ENCODE assay signal across 8 cellular contexts in genomic region chr1:168636642-168637111, GRCh38.
DNase-seq lines count a peak whose midpoint lies in the region; ATAC-seq and TF ChIP-seq lines count a peak whose summit lies in the region.

No MANE protein-coding gene starts in this region.

- no peaks in the 10 kb centered on the region for H3K9me3 Mint-ChIP-seq in activated T-helper 1 cell treated with anti-CD3 and anti-CD28 coated beads, Interleukin-12 subunit alpha, Interleukin-12 subunit beta, Interleukin-2, Interleukin-4 antibody, amounts not matched to agents 30 ng/mL and 10 ng/mL and 1 ng/mL, durations not matched to agents 14 hours and 24 hours and 36 hours
- H3K9me3 Mint-ChIP-seq in activated CD8-positive, alpha-beta T cell treated with anti-CD3 and anti-CD28 coated beads for 36 hours = no peaks in the 10 kb centered on the region

- peak overlapping the region; percentile 61 to 67 for H3K27ac ChIP-seq in ascending aorta
- peak overlapping the region in 9 of 10 donors; percentile 10 to 66 (median 45) for H3K27ac ChIP-seq in heart right ventricle

- no peak overlapping the region for H3K27ac Mint-ChIP-seq in activated T-helper 1 cell treated with anti-CD3 and anti-CD28 coated beads, Interleukin-12 subunit alpha, Interleukin-12 subunit beta, Interleukin-2, Interleukin-4 antibody, amounts not matched to agents 30 ng/mL and 10 ng/mL and 1 ng/mL, durations not matched to agents 14 hours and 24 hours and 36 hours
- H3K27ac Mint-ChIP-seq in activated CD8-positive, alpha-beta T cell treated with anti-CD3 and anti-CD28 coated beads for 36 hours = no peak overlapping the region

- no peak for TF ChIP-seq CTCF in ascending aorta (IDR thresholded peaks at IDR 0.05)
- no peak for TF ChIP-seq CTCF in heart right ventricle (IDR thresholded peaks at IDR 0.05)
- TF ChIP-seq CTCF in retinal pigment epithelial cell (conservative IDR thresholded peaks at IDR 0.05; ENCODE audit: low read depth, low read length) = no peak
- no peak for TF ChIP-seq CTCF in activated CD8-positive, alpha-beta T cell treated with anti-CD3 and anti-CD28 coated beads for 36 hours (IDR thresholded peaks at IDR 0.05)

- 8 to 26% methylated on average over 1 of the region's 1 CpG for WGBS in heart right ventricle, 2 donors

- peak; percentile 75 to 98 (median 96) for ATAC-seq in heart right ventricle
- ATAC-seq in activated CD8-positive, alpha-beta T cell treated with anti-CD3 and anti-CD28 coated beads for 36 hours = no peak

- DNase-seq in GM04503 (ENCODE audit: low read depth) (peak; percentile 53), ascending aorta (ENCODE audit: low spot score in 2 of 2) (peak in 1 of 2 donors; percentile 79), heart right ventricle (peak in 1 of 2 donors; percentile 31), retinal pigment epithelial cell (ENCODE audit: low read depth) (peak; percentile 71), activated T-cell treated with anti-CD3 and anti-CD28 coated beads for 4 hours (no peak)
- DNase-seq in activated T-helper 1 cell treated with anti-CD3 and anti-CD28 coated beads, Interleukin-12 subunit alpha, Interleukin-12 subunit beta, Interleukin-2, Interleukin-4 antibody, amounts not matched to agents 30 ng/mL and 10 ng/mL and 1 ng/mL, durations not matched to agents 14 hours and 24 hours and 36 hours (ENCODE audit: low spot score) = no peak
- no peak for DNase-seq in activated CD4-positive, alpha-beta T cell treated with anti-CD3 and anti-CD28 coated beads, Interleukin-2, amount 50 U/mL, for 48 hours
- no peak for DNase-seq in activated CD8-positive, alpha-beta T cell treated with anti-CD3 and anti-CD28 coated beads for 36 hours

- POLR2A ChIA-PET in activated CD8-positive, alpha-beta T cell treated with anti-CD3 and anti-CD28 coated beads for 36 hours (lab: Charles Lee) = no interaction called here

- no peaks in the 10 kb centered on the region for H3K27me3 ChIP-seq in ascending aorta
- no peaks in the 10 kb centered on the region for H3K27me3 ChIP-seq in heart right ventricle

- H3K4me3 ChIP-seq in ascending aorta = no peak overlapping the region
- H3K4me3 ChIP-seq in heart right ventricle = no peak overlapping the region
- no peak overlapping the region for H3K4me3 ChIP-seq in retinal pigment epithelial cell (ENCODE audit: low read length)

- intact Hi-C loops in ascending aorta (cut with DNase I) = loop anchor here (1.0 to 5.0 kb wide), 3 partner anchors 27 to 256 kb away; no protein-coding TSS in a partner anchor
- intact Hi-C loops in heart right ventricle (cut with DNase I) = loop anchor here in 4 of 10 donors (5.0 to 10.0 kb wide), 5 partner anchors 81 to 498 kb away; partner anchors contain the start of gene ATP1B1 (in 3 of the 4)
- intact Hi-C loops in activated T-helper 1 cell treated with anti-CD3 and anti-CD28 coated beads, Interleukin-12 subunit alpha, Interleukin-12 subunit beta, Interleukin-2, Interleukin-4 antibody, amounts not matched to agents 30 ng/mL and 10 ng/mL and 1 ng/mL, durations not matched to agents 14 hours and 24 hours and 36 hours (cut with micrococcal nuclease) = no loop called here
- intact Hi-C loops in activated CD8-positive, alpha-beta T cell treated with anti-CD3 and anti-CD28 coated beads for 36 hours (cut with micrococcal nuclease) = no loop called here

- H3K9me3 ChIP-seq in ascending aorta (no peaks in the 10 kb centered on the region), heart right ventricle (no peaks in the 10 kb centered on the region)

- no peaks in the 10 kb centered on the region for H3K36me3 Mint-ChIP-seq in activated T-helper 1 cell treated with anti-CD3 and anti-CD28 coated beads, Interleukin-12 subunit alpha, Interleukin-12 subunit beta, Interleukin-2, Interleukin-4 antibody, amounts not matched to agents 30 ng/mL and 10 ng/mL and 1 ng/mL, durations not matched to agents 14 hours and 24 hours and 36 hours (ENCODE audit: low read depth)
- H3K36me3 Mint-ChIP-seq in activated CD8-positive, alpha-beta T cell treated with anti-CD3 and anti-CD28 coated beads for 36 hours (ENCODE audit: low read depth) = no peaks in the 10 kb centered on the region

- H3K4me1 ChIP-seq in ascending aorta (peaks cover 0 to 12% of the 10 kb centered on the region in 2 donors), heart right ventricle (peaks cover 0 to 14% (median 0%) of the 10 kb centered on the region in 9 donors)

- H3K36me3 ChIP-seq in ascending aorta (no peaks in the 10 kb centered on the region), heart right ventricle (no peaks in the 10 kb centered on the region)

- H3K4me1 Mint-ChIP-seq in activated T-helper 1 cell treated with anti-CD3 and anti-CD28 coated beads, Interleukin-12 subunit alpha, Interleukin-12 subunit beta, Interleukin-2, Interleukin-4 antibody, amounts not matched to agents 30 ng/mL and 10 ng/mL and 1 ng/mL, durations not matched to agents 14 hours and 24 hours and 36 hours (ENCODE audit: low read depth) = no peaks in the 10 kb centered on the region
- H3K4me1 Mint-ChIP-seq in activated CD8-positive, alpha-beta T cell treated with anti-CD3 and anti-CD28 coated beads for 36 hours (ENCODE audit: low read depth) = no peaks in the 10 kb centered on the region

- CTCF ChIA-PET in activated CD8-positive, alpha-beta T cell treated with anti-CD3 and anti-CD28 coated beads for 36 hours (lab: Charles Lee) = interaction anchor here (0.7 to 1.8 kb wide), 6 partner anchors 18 to 701 kb away, joined by 3 to 7 read pairs (median 3); no protein-coding TSS in a partner anchor

- no peak overlapping the region for H3K4me3 Mint-ChIP-seq in activated T-helper 1 cell treated with anti-CD3 and anti-CD28 coated beads, Interleukin-12 subunit alpha, Interleukin-12 subunit beta, Interleukin-2, Interleukin-4 antibody, amounts not matched to agents 30 ng/mL and 10 ng/mL and 1 ng/mL, durations not matched to agents 14 hours and 24 hours and 36 hours
- H3K4me3 Mint-ChIP-seq in activated CD8-positive, alpha-beta T cell treated with anti-CD3 and anti-CD28 coated beads for 36 hours = no peak overlapping the region

- H3K27me3 Mint-ChIP-seq in activated T-helper 1 cell treated with anti-CD3 and anti-CD28 coated beads, Interleukin-12 subunit alpha, Interleukin-12 subunit beta, Interleukin-2, Interleukin-4 antibody, amounts not matched to agents 30 ng/mL and 10 ng/mL and 1 ng/mL, durations not matched to agents 14 hours and 24 hours and 36 hours (ENCODE audit: insufficient read depth) = peaks cover 16% of the 10 kb centered on the region
- H3K27me3 Mint-ChIP-seq in activated CD8-positive, alpha-beta T cell treated with anti-CD3 and anti-CD28 coated beads for 36 hours = no peaks in the 10 kb centered on the region

Comparison
In these comparisons a context has a peak if more than half of its experiments do, and no peak if none do; other contexts are left out.
1. DNase-seq: peak in GM04503 (single experiment) and retinal pigment epithelial cell (single experiment); none in activated T-cell treated with anti-CD3 and anti-CD28 coated beads for 4 hours (single experiment), activated T-helper 1 cell treated with anti-CD3 and anti-CD28 coated beads, Interleukin-12 subunit alpha, Interleukin-12 subunit beta, Interleukin-2, Interleukin-4 antibody, amounts not matched to agents 30 ng/mL and 10 ng/mL and 1 ng/mL, durations not matched to agents 14 hours and 24 hours and 36 hours (single experiment), activated CD4-positive, alpha-beta T cell treated with anti-CD3 and anti-CD28 coated beads, Interleukin-2, amount 50 U/mL, for 48 hours (0 of 2) and activated CD8-positive, alpha-beta T cell treated with anti-CD3 and anti-CD28 coated beads for 36 hours (single experiment).